In the genomic region with DNA sequence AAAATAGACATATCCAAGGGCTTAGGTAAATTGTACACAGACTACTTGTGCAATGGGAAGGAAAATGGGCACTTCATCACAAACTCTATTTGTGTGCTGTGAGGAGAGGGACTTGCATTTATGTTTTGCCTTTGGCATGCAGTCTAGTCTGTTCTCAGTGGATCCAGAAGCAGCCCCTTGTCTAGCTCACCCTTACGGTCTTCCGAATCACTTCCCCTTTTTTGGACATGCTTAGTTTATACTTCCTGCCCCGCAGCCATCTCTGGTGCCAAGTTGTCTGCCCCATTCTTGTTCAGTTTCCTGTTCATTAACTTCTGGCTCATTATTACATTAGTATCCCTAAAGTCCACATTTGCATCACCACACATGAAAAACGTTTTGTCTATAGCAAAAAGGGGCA, we compare ENCODE assay signal across 9 cellular contexts.
DNase-seq lines count a peak whose midpoint lies in the region; ATAC-seq and TF ChIP-seq lines count a peak whose summit lies in the region.
"Had no signal": no experiment of that assay in that cellular context is flagged by ENCODE, and none has a peak within 500 bp of the region (broad histone marks: within the 10 kb centered on the region; RNA-seq: fewer than 3 reads in every experiment).

No MANE protein-coding gene starts in this region.

- no peaks in the 10 kb centered on the region for H3K36me3 ChIP-seq in transverse colon

- no peak overlapping the region for H3K27ac ChIP-seq in transverse colon

- peaks cover 6% of the 10 kb centered on the region for H3K36me3 Mint-ChIP-seq in activated naive CD8-positive, alpha-beta T cell treated with anti-CD3 and anti-CD28 coated beads for 36 hours

- H3K27ac Mint-ChIP-seq in activated naive CD8-positive, alpha-beta T cell treated with anti-CD3 and anti-CD28 coated beads for 36 hours: no peak overlapping the region

- WGBS in transverse colon (ENCODE audit: low coverage in 1 of 2), 2 donors: 57 to 60% methylated on average over 4 of the region's 4 CpGs

- no peaks in the 10 kb centered on the region for H3K9me3 ChIP-seq in transverse colon

- in situ Hi-C loops in transverse colon (cut with MboI; ENCODE audit: low pct_ligation_motif_present in 1 of 4, low pct_unique_long_range_greater_than_20kb in 1 of 4, low sequenced_read_pairs in 3 of 4): no loop called here

- intact Hi-C loops in transverse colon (cut with DNase I; ENCODE audit: low total_unique reads): no loop called here

- TF ChIP-seq POLR2A in transverse colon (IDR thresholded peaks at IDR 0.05): no peak

- H3K27me3 Mint-ChIP-seq in activated naive CD8-positive, alpha-beta T cell treated with anti-CD3 and anti-CD28 coated beads for 36 hours: no peaks in the 10 kb centered on the region

- H3K4me3 ChIP-seq in transverse colon: no peak overlapping the region

- no peak for TF ChIP-seq CTCF in transverse colon (IDR thresholded peaks at IDR 0.05)

- H3K9me3 Mint-ChIP-seq in activated naive CD8-positive, alpha-beta T cell treated with anti-CD3 and anti-CD28 coated beads for 36 hours: no peaks in the 10 kb centered on the region

- H3K4me3 Mint-ChIP-seq in activated naive CD8-positive, alpha-beta T cell treated with anti-CD3 and anti-CD28 coated beads for 36 hours: no peak overlapping the region

- ATAC-seq in GM19025 (IDR thresholded peaks at IDR 0.05; ENCODE audit: low read depth, unreplicated experiment): peak; percentile 80
- ATAC-seq in HG02981 (IDR thresholded peaks at IDR 0.05; ENCODE audit: unreplicated experiment): peak; percentile 97

- H3K4me1 Mint-ChIP-seq in activated naive CD8-positive, alpha-beta T cell treated with anti-CD3 and anti-CD28 coated beads for 36 hours: peaks cover 22% of the 10 kb centered on the region

- H3K27me3 ChIP-seq in transverse colon: no peaks in the 10 kb centered on the region

- peak; percentile 11 to 24 for DNase-seq in AML-193 (lab: John Stamatoyannopoulos, UW)
- peak; percentile 66 for DNase-seq in NOMO-1 treated with DMSO at 0.1 percent for 48 hours (lab: John Stamatoyannopoulos, UW; ENCODE audit: unreplicated experiment)
- no peak for DNase-seq in transverse colon
- no peak for DNase-seq in NCI-H2029 (lab: John Stamatoyannopoulos, UW)
- DNase-seq in activated naive CD8-positive, alpha-beta T cell treated with anti-CD3 and anti-CD28 coated beads for 36 hours: no peak
- DNase-seq in nucleus accumbens (lab: John Stamatoyannopoulos, UW): no peak
- DNase-seq: stimulated activated CD4-positive, alpha-beta T cell treated with anti-CD3 and anti-CD28 coated beads, Interleukin-4, amount 100 ng/mL, for 1 hour had no signal

- peaks cover 0 to 5% (median 0%) of the 10 kb centered on the region in 4 donors for H3K4me1 ChIP-seq in transverse colon

- TF ChIP-seq EP300 in transverse colon (IDR thresholded peaks at IDR 0.05; ENCODE audit: low read depth): no peak

Comparison
In these comparisons a context has a peak if more than half of its experiments do, and no peak if none do; other contexts are left out.
1. DNase-seq: peak in AML-193 (2 of 2) and NOMO-1 treated with DMSO at 0.1 percent for 48 hours (single experiment); none in transverse colon (single experiment), NCI-H2029 (single experiment), activated naive CD8-positive, alpha-beta T cell treated with anti-CD3 and anti-CD28 coated beads for 36 hours (single experiment) and nucleus accumbens (0 of 56).